20 cellular contexts compared by ENCODE assay signal in genomic region chr3:10942806-10943205, GRCh38. TPM values are rescaled to one million over a fixed set of nuclear protein-coding genes. Genes with fewer than 3 reads are reported as not detected.
"Had no signal": no experiment of that assay in that cellular context is flagged by ENCODE, and none has a peak within 500 bp of the region (broad histone marks: within the 10 kb centered on the region; RNA-seq: fewer than 3 reads in every experiment).

No MANE protein-coding gene starts in this region.

- H3K27me3 ChIP-seq: SJSA1 had no signal

- H3K36me3 ChIP-seq: SJSA1 had no signal

- H3K4me2 ChIP-seq: KMS-11 had no signal

- H3K9ac ChIP-seq: KMS-11 had no signal

- H3K4me1 Mint-ChIP-seq: IgD-negative memory B cell had no signal

- DNase-seq: MM.1S, NCI-H1092 treated with DMSO at 0.1 percent for 48 hours, NCI-H1436, NCI-H187, NCI-H2029, NCI-H2081 treated with DMSO at 0.1 percent for 48 hours, NCI-H345, NCI-H446 treated with DMSO at 0.1 percent for 48 hours, NCI-H510A treated with DMSO at 0.1 percent for 48 hours, NCI-H69, NCI-H774, Right ventricle myocardium superior, SIG-M5 had no signal

- H3K27ac Mint-ChIP-seq: IgD-negative memory B cell had no signal

- H3K4me3 Mint-ChIP-seq: IgD-negative memory B cell had no signal

- H3K4me3 ChIP-seq: K562, SJSA1, SK-N-MC had no signal

- H3K27ac ChIP-seq: HL-60, KMS-11, SJSA1, SK-N-MC had no signal

RNA-seq across cellular contexts. Expression of gene SLC6A1, which starts 49.7 kb away (rescaled TPM):
- total RNA-seq: K562, M059J, SJSA1 had no signal
- polyA plus RNA-seq: IgD-negative memory B cell, K562 had no signal
